ENCODE assay signal across 17 cellular contexts in the genomic region with DNA sequence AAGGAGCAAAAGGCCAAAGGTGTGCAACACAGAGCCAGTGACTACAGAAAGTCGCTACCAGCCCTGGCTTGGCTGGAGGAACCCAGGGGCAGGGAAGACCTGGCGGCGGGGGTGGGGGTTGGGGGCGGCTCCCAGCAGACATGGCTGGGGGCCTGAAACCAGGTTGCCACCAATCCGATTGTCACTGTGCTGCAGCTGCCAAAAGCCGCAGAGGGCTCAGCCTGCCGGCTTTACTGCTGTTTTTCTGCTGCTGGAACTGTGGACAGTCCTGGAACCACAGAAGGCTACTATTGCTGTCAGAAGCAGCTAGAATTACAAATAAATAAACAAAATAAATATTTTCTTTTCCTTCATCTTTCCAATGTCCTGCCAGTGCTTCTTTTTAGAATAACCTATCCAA.
"Had no signal": no experiment of that assay in that cellular context is flagged by ENCODE, and none has a peak within 500 bp of the region (broad histone marks: within the 10 kb centered on the region; RNA-seq: fewer than 3 reads in every experiment).

No MANE protein-coding gene starts in this region.

- H3K27me3 ChIP-seq: tibial artery, vagina had no signal

- H3K4me3 ChIP-seq: lung, tibial artery, vagina had no signal

- ATAC-seq: activated CD8-positive, alpha-beta T cell treated with anti-CD3 and anti-CD28 coated beads for 36 hours; left colon; naive thymus-derived CD4-positive, alpha-beta T cell; stimulated activated naive B cell treated with anti-CD40 and anti-IgM and Interleukin-4, amounts not matched to agents 10 μg/mL and 1 μg/mL and 100 μg/mL, for 72 hours; WTC11 had no signal

- H3K4me3 Mint-ChIP-seq: activated CD8-positive, alpha-beta T cell treated with anti-CD3 and anti-CD28 coated beads for 36 hours; activated naive CD4-positive, alpha-beta T cell treated with anti-CD3 and anti-CD28 coated beads, Interleukin-2, amount 50 U/mL, for 24 hours; naive thymus-derived CD4-positive, alpha-beta T cell; stimulated activated naive B cell treated with anti-CD40 and anti-IgM and Interleukin-4, amounts not matched to agents 10 μg/mL and 1 μg/mL and 100 μg/mL, for 72 hours; WTC11 had no signal

- H3K79me2 ChIP-seq: parathyroid adenoma had no signal

- H3K9me3 Mint-ChIP-seq: activated CD8-positive, alpha-beta T cell treated with anti-CD3 and anti-CD28 coated beads for 36 hours; activated naive CD4-positive, alpha-beta T cell treated with anti-CD3 and anti-CD28 coated beads, Interleukin-2, amount 50 U/mL, for 24 hours; stimulated activated naive B cell treated with anti-CD40 and anti-IgM and Interleukin-4, amounts not matched to agents 10 μg/mL and 1 μg/mL and 100 μg/mL, for 72 hours had no signal

- H2AFZ ChIP-seq: parathyroid adenoma had no signal

- H3K9me3 ChIP-seq: tibial artery, vagina had no signal

- H3K27ac Mint-ChIP-seq: activated CD8-positive, alpha-beta T cell treated with anti-CD3 and anti-CD28 coated beads for 36 hours; activated naive CD4-positive, alpha-beta T cell treated with anti-CD3 and anti-CD28 coated beads, Interleukin-2, amount 50 U/mL, for 24 hours; naive thymus-derived CD4-positive, alpha-beta T cell; stimulated activated naive B cell treated with anti-CD40 and anti-IgM and Interleukin-4, amounts not matched to agents 10 μg/mL and 1 μg/mL and 100 μg/mL, for 72 hours; WTC11 had no signal

- DNase-seq: activated CD4-positive, alpha-beta T cell treated with anti-CD3 and anti-CD28 coated beads for 48 hours; activated CD8-positive, alpha-beta T cell treated with anti-CD3 and anti-CD28 coated beads for 36 hours; activated effector memory CD4-positive, alpha-beta T cell treated with anti-CD3 and anti-CD28 coated beads, Interleukin-2, amount 50 U/mL, for 16 hours; activated T-cell treated with anti-CD3 and anti-CD28 coated beads, Interleukin-2, amount 50 U/mL, for 48 hours; central memory CD4-positive, alpha-beta T cell; effector CD8-positive, alpha-beta T cell; left colon; naive thymus-derived CD4-positive, alpha-beta T cell; stimulated activated CD4-positive, alpha-beta T cell treated with anti-CD3 and anti-CD28 coated beads, Interleukin-15, amount 100 ng/mL, for 24 hours; stimulated activated CD4-positive, alpha-beta T cell treated with anti-CD3 and anti-CD28 coated beads, Interleukin-4, amount 100 ng/mL, for 1 hour; stimulated activated naive B cell treated with anti-CD40 and anti-IgM and Interleukin-4, amounts not matched to agents 10 μg/mL and 1 μg/mL and 100 μg/mL, for 72 hours; tibial artery had no signal

- H3K27ac ChIP-seq: parathyroid adenoma, tibial artery, vagina had no signal

- H3K4me1 ChIP-seq: parathyroid adenoma, vagina had no signal

- H3K36me3 ChIP-seq: tibial artery, vagina had no signal

- H3K36me3 Mint-ChIP-seq: activated naive CD4-positive, alpha-beta T cell treated with anti-CD3 and anti-CD28 coated beads, Interleukin-2, amount 50 U/mL, for 24 hours; naive thymus-derived CD4-positive, alpha-beta T cell; stimulated activated naive B cell treated with anti-CD40 and anti-IgM and Interleukin-4, amounts not matched to agents 10 μg/mL and 1 μg/mL and 100 μg/mL, for 72 hours had no signal

- H3K9ac ChIP-seq: parathyroid adenoma had no signal

- H3K4me1 Mint-ChIP-seq: activated naive CD4-positive, alpha-beta T cell treated with anti-CD3 and anti-CD28 coated beads, Interleukin-2, amount 50 U/mL, for 24 hours; naive thymus-derived CD4-positive, alpha-beta T cell had no signal

- H3K27me3 Mint-ChIP-seq: stimulated activated naive B cell treated with anti-CD40 and anti-IgM and Interleukin-4, amounts not matched to agents 10 μg/mL and 1 μg/mL and 100 μg/mL, for 72 hours had no signal
